Comparison of ENCODE assay signal across 1 cellular context in the genomic region with DNA sequence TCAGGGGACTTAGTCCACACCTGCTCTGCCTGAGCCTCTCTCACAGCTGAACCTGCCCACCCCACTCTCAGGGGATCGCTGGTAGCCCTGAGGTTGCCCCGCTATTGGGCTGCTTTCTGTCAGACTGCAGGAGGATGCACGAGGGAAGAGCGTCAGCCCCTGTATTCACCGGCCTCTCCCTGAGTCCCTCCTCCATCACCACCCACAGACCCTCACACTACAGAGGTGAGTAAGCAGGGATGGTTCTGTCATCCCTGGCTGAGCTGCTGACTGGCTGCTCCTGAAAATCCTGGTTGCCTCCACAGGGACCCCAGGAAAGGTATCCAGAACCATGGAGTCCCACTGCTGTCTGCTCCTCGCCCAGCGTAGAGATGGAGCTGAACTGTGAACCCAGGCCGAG.
TF ChIP-seq lines count a peak whose summit lies in the region.

No MANE protein-coding gene starts in this region.

TF ChIP-seq in A549, 52 proteins besides CTCF, POLR2A, EP300 and RAD21 (continued from another document):
- TF ChIP-seq SMC3 (IDR thresholded peaks at IDR 0.05) = no peak
- no peak for TF ChIP-seq RFX5 (IDR thresholded peaks at IDR 0.05)
- no peak for TF ChIP-seq CHD4 (IDR thresholded peaks at IDR 0.05; ENCODE audit: borderline replicate concordance)
- no peak for TF ChIP-seq NR3C1 (IDR thresholded peaks at IDR 0.05)
- no peak for TF ChIP-seq BHLHE40 (IDR thresholded peaks at IDR 0.05; ENCODE audit: low read depth, low read length)
- TF ChIP-seq, protein P1, sequence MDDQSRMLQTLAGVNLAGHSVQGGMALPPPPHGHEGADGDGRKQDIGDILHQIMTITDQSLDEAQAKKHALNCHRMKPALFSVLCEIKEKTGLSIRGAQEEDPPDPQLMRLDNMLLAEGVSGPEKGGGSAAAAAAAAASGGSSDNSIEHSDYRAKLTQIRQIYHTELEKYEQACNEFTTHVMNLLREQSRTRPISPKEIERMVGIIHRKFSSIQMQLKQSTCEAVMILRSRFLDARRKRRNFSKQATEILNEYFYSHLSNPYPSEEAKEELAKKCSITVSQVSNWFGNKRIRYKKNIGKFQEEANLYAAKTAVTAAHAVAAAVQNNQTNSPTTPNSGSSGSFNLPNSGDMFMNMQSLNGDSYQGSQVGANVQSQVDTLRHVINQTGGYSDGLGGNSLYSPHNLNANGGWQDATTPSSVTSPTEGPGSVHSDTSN (IDR thresholded peaks at IDR 0.05) = no peak
- TF ChIP-seq, protein P2, sequence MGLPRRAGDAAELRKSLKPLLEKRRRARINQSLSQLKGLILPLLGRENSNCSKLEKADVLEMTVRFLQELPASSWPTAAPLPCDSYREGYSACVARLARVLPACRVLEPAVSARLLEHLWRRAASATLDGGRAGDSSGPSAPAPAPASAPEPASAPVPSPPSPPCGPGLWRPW (IDR thresholded peaks at IDR 0.05) = no peak
- TF ChIP-seq KDM1A (IDR thresholded peaks at IDR 0.05; ENCODE audit: low read depth) = no peak
